Comparison of ENCODE assay signal across 27 cellular contexts in genomic region chr2:45978302-45978859, GRCh38.
"Had no signal": no experiment of that assay in that cellular context is flagged by ENCODE, and none has a peak within 500 bp of the region (broad histone marks: within the 10 kb centered on the region; RNA-seq: fewer than 3 reads in every experiment).

No MANE protein-coding gene starts in this region.

- H3K27ac ChIP-seq: ascending aorta, cardiac muscle cell, Peyer's patch, SJSA1 had no signal

- H3K9me3 ChIP-seq: ascending aorta, Peyer's patch, SJSA1, SK-N-SH had no signal

- H3K27ac Mint-ChIP-seq: activated CD4-positive, alpha-beta T cell treated with anti-CD3 and anti-CD28 coated beads, Interleukin-2, amount 10 ng/mL, durations not matched to agents 24 days and 14 days; activated CD8-positive, alpha-beta T cell treated with anti-CD3 and anti-CD28 coated beads, Interleukin-2, amount 10 ng/mL, durations not matched to agents 7 days and 5 days; activated naive CD4-positive, alpha-beta T cell treated with anti-CD3 and anti-CD28 coated beads, Interleukin-2, amount 50 U/mL, for 24 hours; activated naive CD8-positive, alpha-beta T cell treated with anti-CD3 and anti-CD28 coated beads, Interleukin-2, amount 10 ng/mL, durations not matched to agents 7 days and 5 days; activated T-cell treated with anti-CD3 and anti-CD28 coated beads, Interleukin-2, amount 50 U/mL, for 72 hours; activated T-helper 17 cell treated with anti-CD3 and anti-CD28 coated beads, Interleukin-2, amount 50 U/mL, for 72 hours; T-helper 1 cell treated with Interleukin-12 subunit alpha and Interleukin-12 subunit beta and Interleukin-4 antibody, amounts not matched to agents 30 μg/mL and 1 μg/mL, for 36 hours; T-helper 2 cell treated with Interferon-gamma antibody and Interleukin-4, amounts not matched to agents 5 μg/mL and 100 μg/mL, for 36 hours had no signal

- H3K4me1 ChIP-seq: ascending aorta, Peyer's patch, SJSA1 had no signal

- H3K9me3 Mint-ChIP-seq: activated CD4-positive, alpha-beta T cell treated with anti-CD3 and anti-CD28 coated beads, Interleukin-2, amount 10 ng/mL, durations not matched to agents 24 days and 14 days; activated naive CD4-positive, alpha-beta T cell treated with anti-CD3 and anti-CD28 coated beads, Interleukin-2, amount 50 U/mL, for 24 hours; activated naive CD8-positive, alpha-beta T cell treated with anti-CD3 and anti-CD28 coated beads, Interleukin-2, amount 10 ng/mL, durations not matched to agents 7 days and 5 days; activated T-cell treated with anti-CD3 and anti-CD28 coated beads, Interleukin-2, amount 50 U/mL, for 72 hours; activated T-helper 17 cell treated with anti-CD3 and anti-CD28 coated beads, Interleukin-2, amount 50 U/mL, for 72 hours; T-helper 1 cell treated with Interleukin-12 subunit alpha and Interleukin-12 subunit beta and Interleukin-4 antibody, amounts not matched to agents 30 μg/mL and 1 μg/mL, for 36 hours; T-helper 2 cell treated with Interferon-gamma antibody and Interleukin-4, amounts not matched to agents 5 μg/mL and 100 μg/mL, for 36 hours had no signal

- H3K36me3 Mint-ChIP-seq: activated naive CD4-positive, alpha-beta T cell treated with anti-CD3 and anti-CD28 coated beads, Interleukin-2, amount 50 U/mL, for 24 hours; activated naive CD8-positive, alpha-beta T cell treated with anti-CD3 and anti-CD28 coated beads, Interleukin-2, amount 10 ng/mL, durations not matched to agents 7 days and 5 days had no signal

- H3K4me3 Mint-ChIP-seq: activated CD4-positive, alpha-beta T cell treated with anti-CD3 and anti-CD28 coated beads, Interleukin-2, amount 10 ng/mL, durations not matched to agents 24 days and 14 days; activated CD8-positive, alpha-beta T cell treated with anti-CD3 and anti-CD28 coated beads, Interleukin-2, amount 10 ng/mL, durations not matched to agents 7 days and 5 days; activated naive CD4-positive, alpha-beta T cell treated with anti-CD3 and anti-CD28 coated beads, Interleukin-2, amount 50 U/mL, for 24 hours; activated naive CD8-positive, alpha-beta T cell treated with anti-CD3 and anti-CD28 coated beads, Interleukin-2, amount 10 ng/mL, durations not matched to agents 7 days and 5 days; activated T-cell treated with anti-CD3 and anti-CD28 coated beads, Interleukin-2, amount 50 U/mL, for 72 hours; activated T-helper 17 cell treated with anti-CD3 and anti-CD28 coated beads, Interleukin-2, amount 50 U/mL, for 72 hours; T-helper 1 cell treated with Interleukin-12 subunit alpha and Interleukin-12 subunit beta and Interleukin-4 antibody, amounts not matched to agents 30 μg/mL and 1 μg/mL, for 36 hours; T-helper 2 cell treated with Interferon-gamma antibody and Interleukin-4, amounts not matched to agents 5 μg/mL and 100 μg/mL, for 36 hours had no signal

- H3K4me1 Mint-ChIP-seq: activated naive CD4-positive, alpha-beta T cell treated with anti-CD3 and anti-CD28 coated beads, Interleukin-2, amount 50 U/mL, for 24 hours; activated T-helper 17 cell treated with anti-CD3 and anti-CD28 coated beads, Interleukin-2, amount 50 U/mL, for 72 hours had no signal

- DNase-seq: activated CD4-positive, alpha-beta T cell treated with anti-CD3 and anti-CD28 coated beads, Interleukin-2, amount 10 ng/mL, durations not matched to agents 24 days and 14 days; activated CD4-positive, alpha-beta T cell treated with anti-CD3 and anti-CD28 coated beads, Interleukin-2, amount 50 U/mL, for 4 hours; activated CD8-positive, alpha-beta memory T cell treated with anti-CD3 and anti-CD28 coated beads, Interleukin-2, amount 50 U/mL, for 48 hours; activated CD8-positive, alpha-beta T cell treated with anti-CD3 and anti-CD28 coated beads, Interleukin-2, amount 10 ng/mL, durations not matched to agents 7 days and 5 days; activated effector memory CD4-positive, alpha-beta T cell treated with anti-CD3 and anti-CD28 coated beads, Interleukin-2, amount 50 U/mL, for 16 hours; activated naive CD4-positive, alpha-beta T cell; activated naive CD8-positive, alpha-beta T cell treated with anti-CD3 and anti-CD28 coated beads, Interleukin-2, amount 10 ng/mL, durations not matched to agents 7 days and 5 days; activated T-cell treated with anti-CD3 and anti-CD28 coated beads, Interleukin-2, amount 50 U/mL, for 72 hours; amygdala; NCI-H1092 treated with DMSO at 0.1 percent for 48 hours; NCI-H2029 treated with DMSO at 0.1 percent for 48 hours; NCI-H2171; NCI-H526; NCI-H748 treated with DMSO at 0.1 percent for 48 hours; NK-92 treated with Interleukin-12 subunit alpha and Interleukin-12 subunit beta, amount 100 ng/mL, for 24 hours; PC-3; Peyer's patch; RPMI8226; SHP77 treated with DMSO at 0.1 percent for 48 hours; SK-N-SH had no signal

- ATAC-seq: activated CD8-positive, alpha-beta T cell treated with anti-CD3 and anti-CD28 coated beads, Interleukin-2, amount 10 ng/mL, durations not matched to agents 7 days and 5 days; activated T-cell treated with anti-CD3 and anti-CD28 coated beads, Interleukin-2, amount 50 U/mL, for 72 hours; activated T-helper 17 cell treated with anti-CD3 and anti-CD28 coated beads, Interleukin-2, amount 50 U/mL, for 72 hours; PC-3 had no signal

- H3K27me3 ChIP-seq: ascending aorta, cardiac muscle cell, Peyer's patch, SJSA1 had no signal

- H3K4me3 ChIP-seq: ascending aorta, cardiac muscle cell, Peyer's patch, SJSA1 had no signal

- H3K36me3 ChIP-seq: ascending aorta, Peyer's patch, SJSA1 had no signal

- H3K27me3 Mint-ChIP-seq: activated CD4-positive, alpha-beta T cell treated with anti-CD3 and anti-CD28 coated beads, Interleukin-2, amount 10 ng/mL, durations not matched to agents 24 days and 14 days; activated naive CD4-positive, alpha-beta T cell treated with anti-CD3 and anti-CD28 coated beads, Interleukin-2, amount 50 U/mL, for 24 hours; activated naive CD8-positive, alpha-beta T cell treated with anti-CD3 and anti-CD28 coated beads, Interleukin-2, amount 10 ng/mL, durations not matched to agents 7 days and 5 days; activated T-helper 17 cell treated with anti-CD3 and anti-CD28 coated beads, Interleukin-2, amount 50 U/mL, for 72 hours had no signal
